In the genomic region with DNA sequence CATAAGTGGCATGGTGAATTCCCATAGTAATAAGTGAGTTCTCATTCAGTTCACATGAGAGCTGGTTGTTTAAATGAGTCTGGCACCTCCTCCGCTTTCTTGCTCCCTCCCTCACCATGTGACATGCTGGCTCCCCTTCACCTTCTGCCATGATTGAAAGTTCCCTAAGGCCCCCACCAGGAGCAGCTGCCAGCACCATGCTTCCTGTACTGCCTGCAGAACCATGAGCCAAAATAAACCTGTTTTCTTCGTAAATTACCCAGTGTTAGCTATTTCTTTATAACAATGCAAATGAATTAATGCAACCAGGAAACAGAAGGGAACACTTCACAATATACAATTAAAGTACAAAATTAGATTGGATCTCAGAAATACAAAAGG, we compare ENCODE assay signal across 20 cellular contexts.
DNase-seq lines count a peak whose midpoint lies in the region; ATAC-seq and TF ChIP-seq lines count a peak whose summit lies in the region.
"Had no signal": no experiment of that assay in that cellular context is flagged by ENCODE, and none has a peak within 500 bp of the region (broad histone marks: within the 10 kb centered on the region; RNA-seq: fewer than 3 reads in every experiment).

No MANE protein-coding gene starts in this region.

- H3K4me1 ChIP-seq in right cardiac atrium (ENCODE audit: control insufficient read depth, insufficient read depth, low read length) (peaks cover 3% of the 10 kb centered on the region), neuronal stem cell (ENCODE audit: control insufficient read depth in 2 of 2, insufficient read depth in 1 of 2, low read depth in 1 of 2, low read length in 2 of 2) (peaks cover 2 to 3% of the 10 kb centered on the region in 2 donors), H9 (ENCODE audit: insufficient read depth, low read length) (no peaks in the 10 kb centered on the region), SK-N-SH (ENCODE audit: control insufficient read depth in 1 of 2, insufficient read depth in 2 of 2, low read depth in 1 of 2, low read length in 1 of 2) (peaks cover 2 to 8% of the 10 kb centered on the region in 2 experiments; a peak in 2 of 4 replicates)

- no peak overlapping the region for H2BK20ac ChIP-seq in H9 (ENCODE audit: low read depth, low read length, poor library complexity, severe bottlenecking)

- CTCF ChIA-PET in SK-N-SH (lab: Yijun Ruan, JAX), result no interaction called here

- H3F3A ChIP-seq in SK-N-SH (replicated peaks; ENCODE audit: insufficient read depth), result peaks cover 9% of the 10 kb centered on the region

- H2BK12ac ChIP-seq in neuronal stem cell (ENCODE audit: low read length) (no peak overlapping the region), H9 (ENCODE audit: insufficient read length, low read depth, low read length) (no peak overlapping the region)

- H3K79me2 ChIP-seq in H9 (ENCODE audit: insufficient read depth, low read length) (no peaks in the 10 kb centered on the region), SK-N-SH (ENCODE audit: insufficient read depth) (no peaks in the 10 kb centered on the region)

- H3K4me1 Mint-ChIP-seq in H9, result peaks cover under 1 to 7% of the 10 kb centered on the region in 2 experiments; a peak in 2 of 4 replicates

- H2AK5ac ChIP-seq in neuronal stem cell (ENCODE audit: low read depth, low read length), result no peak overlapping the region
- no peak overlapping the region for H2AK5ac ChIP-seq in H9 (ENCODE audit: insufficient read length, low read length)

- H3K27me3 Mint-ChIP-seq in H9 (ENCODE audit: low read depth), result no peaks in the 10 kb centered on the region; the same call in 1 of the 2 replicates

- no peaks in the 10 kb centered on the region for H4K20me1 ChIP-seq in H9 (ENCODE audit: control insufficient read depth, insufficient read depth, insufficient read length)
- H4K20me1 ChIP-seq in SK-N-SH (ENCODE audit: insufficient read depth), result no peaks in the 10 kb centered on the region

- no peak overlapping the region for H3K4ac ChIP-seq in neuronal stem cell (ENCODE audit: low read length)
- H3K4ac ChIP-seq in H9 (ENCODE audit: low read depth, low read length), result no peak overlapping the region

- H3K4me3 Mint-ChIP-seq in H9, result no peak overlapping the region

- POLR2A ChIA-PET in SK-N-SH (lab: Yijun Ruan, JAX), result no interaction called here

- TF ChIP-seq CTCF in H9 (conservative IDR thresholded peaks at IDR 0.05) (no peak), SK-N-SH (IDR thresholded peaks at IDR 0.05) (no peak)

- no peak overlapping the region for H3T11ph ChIP-seq in H9 (ENCODE audit: low read length)

- no peaks in the 10 kb centered on the region for H3K23me2 ChIP-seq in H9 (ENCODE audit: insufficient read length, low read depth, low read length, poor library complexity, severe bottlenecking)

- H3K4me2 ChIP-seq in neuronal stem cell (ENCODE audit: insufficient read depth, low read length, poor library complexity, severe bottlenecking), result no peak overlapping the region
- H3K4me2 ChIP-seq in H9 (ENCODE audit: insufficient read depth, insufficient read length, low read length), result no peak overlapping the region
- H3K4me2 ChIP-seq in SK-N-SH, result no peak overlapping the region
- H3K4me2 ChIP-seq: KMS-11 had no signal

- H3K9ac ChIP-seq in neuronal stem cell (ENCODE audit: low read depth, low read length, poor library complexity), result no peak overlapping the region
- no peak overlapping the region for H3K9ac ChIP-seq in H9 (ENCODE audit: extremely low read depth, insufficient read length, low read length)
- H3K9ac ChIP-seq in SK-N-SH, result no peak overlapping the region
- H3K9ac ChIP-seq: KMS-11 had no signal

- H3K23ac ChIP-seq in neuronal stem cell (ENCODE audit: low read depth, low read length, poor library complexity) (no peak overlapping the region), H9 (ENCODE audit: insufficient read length, low read depth, low read length) (no peak overlapping the region)

- no peak for TF ChIP-seq RAD21 in SK-N-SH (IDR thresholded peaks at IDR 0.05; ENCODE audit: low read length)

- peak overlapping the region in 1 of 3 experiments; percentile 68; a peak in 1 of 7 replicates for H3K27ac Mint-ChIP-seq in H9

- H4K91ac ChIP-seq in neuronal stem cell (ENCODE audit: low read depth, low read length, poor library complexity) (no peak overlapping the region), H9 (ENCODE audit: insufficient read length, low read depth, low read length) (no peak overlapping the region)

- H3K9me3 Mint-ChIP-seq in H9, result peaks cover under 1% of the 10 kb centered on the region in 2 experiments; a peak in 3 of 5 replicates

- intact Hi-C loops in right cardiac atrium (cut with DNase I), result no loop called here
- intact Hi-C loops in left ventricle myocardium superior (cut with micrococcal nuclease), result no loop called here

- H3K79me1 ChIP-seq in neuronal stem cell (ENCODE audit: low read depth, low read length) (no peaks in the 10 kb centered on the region), H9 (ENCODE audit: insufficient read depth, low read depth, low read length, poor library complexity, severe bottlenecking) (no peaks in the 10 kb centered on the region)

- no peaks in the 10 kb centered on the region for H3K27me3 ChIP-seq in right cardiac atrium (ENCODE audit: control insufficient read depth, insufficient read depth)
- no peaks in the 10 kb centered on the region for H3K27me3 ChIP-seq in neuronal stem cell (ENCODE audit: control insufficient read depth in 3 of 3, insufficient read depth in 3 of 3, low read depth in 1 of 3, low read length in 3 of 3)
- H3K27me3 ChIP-seq in H9 (ENCODE audit: insufficient read depth, low read length), result no peaks in the 10 kb centered on the region
- no peaks in the 10 kb centered on the region for H3K27me3 ChIP-seq in SK-N-SH (ENCODE audit: insufficient read depth)
- H3K27me3 ChIP-seq: SJSA1 had no signal

- no peak overlapping the region for H4K5ac ChIP-seq in H9 (ENCODE audit: insufficient read length, low read depth, low read length)

- H3K14ac ChIP-seq in neuronal stem cell (ENCODE audit: low read length) (no peak overlapping the region), H9 (ENCODE audit: insufficient read depth, low read length) (no peak overlapping the region)

- H3K27ac ChIP-seq in right cardiac atrium (ENCODE audit: low read length), result no peak overlapping the region
- no peak overlapping the region for H3K27ac ChIP-seq in neuronal stem cell (replicated peaks; ENCODE audit: low read length)
- H3K27ac ChIP-seq in H9 (ENCODE audit: insufficient read length, low read depth, low read length), result no peak overlapping the region
- H3K27ac ChIP-seq in SK-N-SH (ENCODE audit: low read depth in 2 of 2, low read length in 1 of 2), result no peak overlapping the region
- H3K27ac ChIP-seq: C4-2B, KMS-11, SJSA1 had no signal

- H3K4me3 ChIP-seq in right cardiac atrium (ENCODE audit: low read length) (no peak overlapping the region), neuronal stem cell (ENCODE audit: low read length in 2 of 2) (no peak overlapping the region), SK-N-SH (ENCODE audit: low read depth in 2 of 2, low read length in 1 of 2) (no peak overlapping the region)
- H3K4me3 ChIP-seq: SJSA1 had no signal

- no peaks in the 10 kb centered on the region for H3K9me2 ChIP-seq in SK-N-SH

- H3K36me3 Mint-ChIP-seq in H9 (ENCODE audit: insufficient read depth in 1 of 3, low read depth in 3 of 3), result peaks cover 0 to under 1% (median under 1%) of the 10 kb centered on the region in 3 experiments; a peak in 3 of 7 replicates

- H2AFZ ChIP-seq in neuronal stem cell (ENCODE audit: low read length) (peak overlapping the region; percentile 24), H9 (ENCODE audit: low read length) (no peak overlapping the region), SK-N-SH (ENCODE audit: low read depth) (no peak overlapping the region)

- H2BK120ac ChIP-seq in neuronal stem cell (ENCODE audit: low read depth, low read length) (no peak overlapping the region), H9 (ENCODE audit: low read depth, low read length, poor library complexity, severe bottlenecking) (no peak overlapping the region)

- no peak overlapping the region for H3K18ac ChIP-seq in neuronal stem cell (ENCODE audit: low read length)
- H3K18ac ChIP-seq in H9 (ENCODE audit: insufficient read length, low read depth, low read length), result no peak overlapping the region

- H4K8ac ChIP-seq in neuronal stem cell (ENCODE audit: low read depth, low read length), result no peak overlapping the region
- H4K8ac ChIP-seq in H9 (replicated peaks; ENCODE audit: insufficient read length, low read depth, low read length), result no peak overlapping the region

- ATAC-seq in right cardiac atrium (no peak), left ventricle myocardium superior (no peak), GM19351 (IDR thresholded peaks at IDR 0.05; ENCODE audit: unreplicated experiment) (no peak)
- ATAC-seq: HCT116, Right ventricle myocardium inferior had no signal

- DNase-seq in right cardiac atrium (peak in 2 of 3 donors; percentile 48 to 51), left ventricle myocardium superior (no peak), dermis blood vessel endothelial cell (peak; percentile 94), neuronal stem cell (ENCODE audit: low spot score) (no peak), H9 (no peak), SK-N-SH (no peak)
- DNase-seq: EL, GF-D8, NCI-H1092 treated with DMSO at 0.1 percent for 48 hours, NCI-H1436 treated with DMSO at 0.1 percent for 48 hours, NCI-H1930, NCI-H446, NCI-H526, OCI-M1 had no signal

- TF ChIP-seq EP300 in SK-N-SH (IDR thresholded peaks at IDR 0.05; ENCODE audit: borderline replicate concordance in 1 of 2, low read depth in 1 of 2, low read length in 1 of 2), result no peak

- H2BK15ac ChIP-seq in neuronal stem cell (ENCODE audit: low read length), result no peak overlapping the region
- H2BK15ac ChIP-seq in H9 (ENCODE audit: low read depth, low read length), result no peak overlapping the region

- no peak overlapping the region for H3K56ac ChIP-seq in H9 (ENCODE audit: insufficient read length, low read depth, low read length)

- no peaks in the 10 kb centered on the region for H3K36me3 ChIP-seq in neuronal stem cell (replicated peaks in 1 of 2; ENCODE audit: control insufficient read depth in 2 of 2, insufficient read depth in 2 of 2, low read length in 2 of 2)
- no peaks in the 10 kb centered on the region for H3K36me3 ChIP-seq in SK-N-SH (replicated peaks in 1 of 2; ENCODE audit: control insufficient read depth in 1 of 2, insufficient read depth in 2 of 2, low read length in 1 of 2)
- H3K36me3 ChIP-seq: SJSA1 had no signal

- 74% methylated on average over 2 of the region's 2 CpGs for WGBS in right cardiac atrium
- WGBS in neuronal stem cell (ENCODE audit: extremely low coverage in 2 of 2, insufficient read length in 2 of 2, insufficient replicate concordance in 1 of 2), 2 donors, result no CpG with 5 or more reads among the region's 2 CpGs
- WGBS in H9 (ENCODE audit: extremely low coverage, insufficient read length, low lambda C conversion rate), result no CpG with 5 or more reads among the region's 2 CpGs
- 94% methylated on average over 2 of the region's 2 CpGs for WGBS in SK-N-SH (ENCODE audit: low lambda C conversion rate)

- H3K9me3 ChIP-seq in right cardiac atrium (ENCODE audit: control insufficient read depth, low read length) (no peaks in the 10 kb centered on the region), neuronal stem cell (replicated peaks in 1 of 2; ENCODE audit: control insufficient read depth in 2 of 2, insufficient read depth in 1 of 2, low read depth in 1 of 2, low read length in 2 of 2) (peaks cover 0 to 6% of the 10 kb centered on the region in 2 donors), H9 (ENCODE audit: control insufficient read depth, low read depth, low read length) (no peaks in the 10 kb centered on the region), SK-N-SH (no peaks in the 10 kb centered on the region)
- H3K9me3 ChIP-seq: SJSA1 had no signal

- no peak overlapping the region for H2BK5ac ChIP-seq in neuronal stem cell (ENCODE audit: low read length)
- no peak overlapping the region for H2BK5ac ChIP-seq in H9 (ENCODE audit: insufficient read length, low read length)

Comparison
In these comparisons a context has a peak if more than half of its experiments do, and no peak if none do; other contexts are left out.
1. DNase-seq: peak in right cardiac atrium (2 of 3) and dermis blood vessel endothelial cell (single experiment); none in left ventricle myocardium superior (single experiment), neuronal stem cell (single experiment), H9 (single experiment) and SK-N-SH (single experiment).